Comparison of ENCODE assay signal across 1 cellular context in the genomic region with DNA sequence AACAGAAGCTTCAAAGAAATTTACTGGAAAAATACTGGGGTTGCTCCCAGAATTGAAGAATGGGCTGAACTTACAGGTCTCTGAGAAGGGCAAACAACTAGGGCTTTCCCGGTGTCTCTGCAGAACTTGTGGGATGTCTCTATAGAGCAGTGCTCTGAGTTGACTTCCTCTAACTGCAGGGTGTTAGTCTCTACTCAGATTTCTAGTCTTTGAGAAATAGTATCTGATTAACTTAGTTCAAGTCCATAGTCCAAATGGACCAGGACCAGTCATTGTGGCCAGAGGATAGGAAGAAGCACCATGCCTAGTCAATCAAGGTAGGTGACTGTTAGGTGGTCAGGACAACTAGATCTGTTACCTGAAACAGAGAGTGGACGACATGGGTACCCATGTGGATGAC.
TF ChIP-seq lines count a peak whose summit lies in the region.

No MANE protein-coding gene starts in this region.

TF ChIP-seq in WTC11, 78 proteins besides CTCF, POLR2A, EP300 and RAD21 (continued from another document):
- TF ChIP-seq, protein P1, sequence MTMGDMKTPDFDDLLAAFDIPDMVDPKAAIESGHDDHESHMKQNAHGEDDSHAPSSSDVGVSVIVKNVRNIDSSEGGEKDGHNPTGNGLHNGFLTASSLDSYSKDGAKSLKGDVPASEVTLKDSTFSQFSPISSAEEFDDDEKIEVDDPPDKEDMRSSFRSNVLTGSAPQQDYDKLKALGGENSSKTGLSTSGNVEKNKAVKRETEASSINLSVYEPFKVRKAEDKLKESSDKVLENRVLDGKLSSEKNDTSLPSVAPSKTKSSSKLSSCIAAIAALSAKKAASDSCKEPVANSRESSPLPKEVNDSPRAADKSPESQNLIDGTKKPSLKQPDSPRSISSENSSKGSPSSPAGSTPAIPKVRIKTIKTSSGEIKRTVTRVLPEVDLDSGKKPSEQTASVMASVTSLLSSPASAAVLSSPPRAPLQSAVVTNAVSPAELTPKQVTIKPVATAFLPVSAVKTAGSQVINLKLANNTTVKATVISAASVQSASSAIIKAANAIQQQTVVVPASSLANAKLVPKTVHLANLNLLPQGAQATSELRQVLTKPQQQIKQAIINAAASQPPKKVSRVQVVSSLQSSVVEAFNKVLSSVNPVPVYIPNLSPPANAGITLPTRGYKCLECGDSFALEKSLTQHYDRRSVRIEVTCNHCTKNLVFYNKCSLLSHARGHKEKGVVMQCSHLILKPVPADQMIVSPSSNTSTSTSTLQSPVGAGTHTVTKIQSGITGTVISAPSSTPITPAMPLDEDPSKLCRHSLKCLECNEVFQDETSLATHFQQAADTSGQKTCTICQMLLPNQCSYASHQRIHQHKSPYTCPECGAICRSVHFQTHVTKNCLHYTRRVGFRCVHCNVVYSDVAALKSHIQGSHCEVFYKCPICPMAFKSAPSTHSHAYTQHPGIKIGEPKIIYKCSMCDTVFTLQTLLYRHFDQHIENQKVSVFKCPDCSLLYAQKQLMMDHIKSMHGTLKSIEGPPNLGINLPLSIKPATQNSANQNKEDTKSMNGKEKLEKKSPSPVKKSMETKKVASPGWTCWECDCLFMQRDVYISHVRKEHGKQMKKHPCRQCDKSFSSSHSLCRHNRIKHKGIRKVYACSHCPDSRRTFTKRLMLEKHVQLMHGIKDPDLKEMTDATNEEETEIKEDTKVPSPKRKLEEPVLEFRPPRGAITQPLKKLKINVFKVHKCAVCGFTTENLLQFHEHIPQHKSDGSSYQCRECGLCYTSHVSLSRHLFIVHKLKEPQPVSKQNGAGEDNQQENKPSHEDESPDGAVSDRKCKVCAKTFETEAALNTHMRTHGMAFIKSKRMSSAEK (CRISPR knock-in tag; IDR thresholded peaks at IDR 0.05; ENCODE audit: borderline replicate concordance) = no peak
- TF ChIP-seq JUN (CRISPR knock-in tag; IDR thresholded peaks at IDR 0.05) (no peak), ZNF396 (CRISPR knock-in tag; IDR thresholded peaks at IDR 0.05; ENCODE audit: borderline replicate concordance) (no peak), GTF2I (CRISPR knock-in tag; conservative IDR thresholded peaks at IDR 0.05) (no peak), NR1H2 (CRISPR knock-in tag; IDR thresholded peaks at IDR 0.05) (no peak), ZNF138 (CRISPR knock-in tag; conservative IDR thresholded peaks at IDR 0.05) (no peak), RELA (CRISPR knock-in tag; IDR thresholded peaks at IDR 0.05; ENCODE audit: borderline replicate concordance) (no peak), ZNF416 (CRISPR knock-in tag; IDR thresholded peaks at IDR 0.05) (no peak)
- TF ChIP-seq, protein P2, sequence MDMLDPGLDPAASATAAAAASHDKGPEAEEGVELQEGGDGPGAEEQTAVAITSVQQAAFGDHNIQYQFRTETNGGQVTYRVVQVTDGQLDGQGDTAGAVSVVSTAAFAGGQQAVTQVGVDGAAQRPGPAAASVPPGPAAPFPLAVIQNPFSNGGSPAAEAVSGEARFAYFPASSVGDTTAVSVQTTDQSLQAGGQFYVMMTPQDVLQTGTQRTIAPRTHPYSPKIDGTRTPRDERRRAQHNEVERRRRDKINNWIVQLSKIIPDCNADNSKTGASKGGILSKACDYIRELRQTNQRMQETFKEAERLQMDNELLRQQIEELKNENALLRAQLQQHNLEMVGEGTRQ (CRISPR knock-in tag; IDR thresholded peaks at IDR 0.05) = no peak
- TF ChIP-seq, protein P3, sequence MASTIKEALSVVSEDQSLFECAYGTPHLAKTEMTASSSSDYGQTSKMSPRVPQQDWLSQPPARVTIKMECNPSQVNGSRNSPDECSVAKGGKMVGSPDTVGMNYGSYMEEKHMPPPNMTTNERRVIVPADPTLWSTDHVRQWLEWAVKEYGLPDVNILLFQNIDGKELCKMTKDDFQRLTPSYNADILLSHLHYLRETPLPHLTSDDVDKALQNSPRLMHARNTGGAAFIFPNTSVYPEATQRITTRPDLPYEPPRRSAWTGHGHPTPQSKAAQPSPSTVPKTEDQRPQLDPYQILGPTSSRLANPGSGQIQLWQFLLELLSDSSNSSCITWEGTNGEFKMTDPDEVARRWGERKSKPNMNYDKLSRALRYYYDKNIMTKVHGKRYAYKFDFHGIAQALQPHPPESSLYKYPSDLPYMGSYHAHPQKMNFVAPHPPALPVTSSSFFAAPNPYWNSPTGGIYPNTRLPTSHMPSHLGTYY (CRISPR knock-in tag; IDR thresholded peaks at IDR 0.05) = no peak
